ENCODE assay signal across 8 cellular contexts in the genomic region with DNA sequence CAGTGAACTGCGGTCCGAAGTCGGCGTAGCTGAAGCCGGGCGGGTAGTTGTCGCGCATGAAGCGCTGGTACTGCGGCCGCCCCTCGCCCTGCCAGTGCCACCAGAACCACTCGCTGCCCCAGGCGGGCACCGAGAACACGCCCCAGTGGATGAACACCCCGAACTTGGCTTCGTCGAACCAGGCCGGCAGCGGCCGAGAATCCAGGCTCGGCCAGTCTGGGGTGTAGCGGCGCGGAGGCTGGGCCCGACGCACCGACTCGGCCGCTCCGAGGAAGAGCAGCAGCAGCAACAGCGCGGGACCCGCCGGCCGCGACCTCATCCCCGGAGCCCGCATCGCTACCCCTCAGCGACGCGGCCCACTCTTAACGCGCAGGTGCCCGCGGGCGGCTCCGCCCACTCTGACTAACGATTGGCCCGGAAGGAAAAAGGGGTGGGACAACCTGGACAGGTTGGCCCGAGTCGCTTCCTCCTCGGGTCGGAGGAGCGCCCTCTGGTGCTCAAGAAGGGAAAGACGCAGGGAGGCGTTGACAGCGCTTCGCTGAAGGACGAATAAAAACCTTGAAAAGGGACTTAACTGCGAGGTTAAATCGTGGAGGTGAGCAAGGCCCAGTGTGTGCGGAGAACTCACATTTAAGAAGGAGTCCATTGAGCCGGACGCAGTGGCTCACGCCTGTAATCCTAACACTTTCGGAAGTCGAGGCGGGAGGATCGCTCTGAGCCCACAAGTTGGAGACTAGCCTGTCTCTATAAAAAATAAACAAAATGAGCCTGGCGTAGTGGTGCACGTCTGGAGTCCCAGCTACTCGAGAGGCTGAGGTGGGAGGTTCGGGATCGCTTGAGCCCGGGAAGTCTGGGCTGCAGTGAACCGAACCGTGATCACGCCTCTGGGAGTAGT. TPM values are rescaled to one million over a fixed set of nuclear protein-coding genes. Genes with fewer than 3 reads are reported as not detected.
DNase-seq lines count a peak whose midpoint lies in the region; ATAC-seq and TF ChIP-seq lines count a peak whose summit lies in the region.

A gene (minus strand): TSS at position 338 of the 895 bp plus-strand sequence. CDS start 4 bp downstream, at position 334.

- no peak within 1 kb of the TSS for H3K27ac Mint-ChIP-seq in GM23338

- H3K4me1 Mint-ChIP-seq in GM23338, result no peaks in the 10 kb centered on the region

- H3K4me1 ChIP-seq in GM23338 (ENCODE audit: insufficient read depth) (peaks cover 3% of the 10 kb centered on the region; the same call in 1 of the 2 replicates), RWPE2 (ENCODE audit: insufficient read depth, poor library complexity, severe bottlenecking) (peaks cover 26% of the 10 kb centered on the region), stomach (peaks cover 11 to 38% (median 32%) of the 10 kb centered on the region in 4 donors)

- 2 to 5% (median 3%) methylated on average over 56 to 81 of the region's 81 CpGs for WGBS in stomach, 5 donors

- H3K9me2 ChIP-seq in GM23338 (ENCODE audit: insufficient read depth) (no peaks in the 10 kb centered on the region), neural cell (ENCODE audit: insufficient read depth, low read length) (no peaks in the 10 kb centered on the region)

- DNase-seq in ELF-1 (ENCODE audit: low read depth, low spot score), result peak; percentile 96
- DNase-seq in GM23338 (ENCODE audit: low spot score), result peak; percentile 99
- DNase-seq in RWPE2 (ENCODE audit: low spot score), result peak; percentile 86
- peak; percentile 98 for DNase-seq in activated effector memory CD4-positive, alpha-beta T cell treated with anti-CD3 and anti-CD28 coated beads, Interleukin-2, amount 50 U/mL, for 16 hours
- peak; percentile 79 for DNase-seq in fibroblast of villous mesenchyme (ENCODE audit: low read depth)
- DNase-seq in stomach, result peak; percentile 96

- H3K4me2 ChIP-seq in GM23338, result peak within 1 kb of the TSS; percentile 92
- peak within 1 kb of the TSS; percentile 94 for H3K4me2 ChIP-seq in neural cell (ENCODE audit: low read length)

- no peaks in the 10 kb centered on the region; the same call in 2 of the 3 replicates for H3K9me3 Mint-ChIP-seq in GM23338

- H3K36me3 ChIP-seq in GM23338 (ENCODE audit: insufficient read depth) (no peaks in the 10 kb centered on the region), RWPE2 (ENCODE audit: low read depth) (peaks cover 19% of the 10 kb centered on the region), neural cell (ENCODE audit: insufficient read depth, low read length) (no peaks in the 10 kb centered on the region), stomach (peaks cover 3 to 20% (median 20%) of the 10 kb centered on the region in 4 donors)

- H3K36me3 Mint-ChIP-seq in GM23338 (ENCODE audit: low read depth), result no peaks in the 10 kb centered on the region

- H3K4me3 ChIP-seq in GM23338 (peak within 1 kb of the TSS; percentile 86), RWPE2 (ENCODE audit: severe bottlenecking) (peak within 1 kb of the TSS; percentile 54), fibroblast of villous mesenchyme (ENCODE audit: low read depth, low read length) (peak within 1 kb of the TSS; percentile 68), neural cell (ENCODE audit: low read length) (peak within 1 kb of the TSS; percentile 99), stomach (peak within 1 kb of the TSS; percentile 75 to 95 (median 90))

- H4K20me1 ChIP-seq in GM23338 (replicated peaks; ENCODE audit: insufficient read depth) (no peaks in the 10 kb centered on the region), neural cell (ENCODE audit: insufficient read depth) (no peaks in the 10 kb centered on the region)

- ATAC-seq in GM23338, result peak; percentile 96
- peak; percentile 80 for ATAC-seq in RWPE2 (ENCODE audit: low read depth)

- TF ChIP-seq POLR2A in stomach (IDR thresholded peaks at IDR 0.05), result no peak

- H3K9me3 ChIP-seq in RWPE2 (ENCODE audit: severe bottlenecking) (peaks cover 2% of the 10 kb centered on the region), neural cell (ENCODE audit: low read length) (no peaks in the 10 kb centered on the region), stomach (no peaks in the 10 kb centered on the region)

- H3K27me3 Mint-ChIP-seq in GM23338 (ENCODE audit: insufficient read depth, low read depth, poor library complexity), result peaks cover 28% of the 10 kb centered on the region

- H3F3A ChIP-seq in GM23338 (replicated peaks; ENCODE audit: low read depth) (no peaks in the 10 kb centered on the region), neural cell (ENCODE audit: insufficient read depth, low read length, poor library complexity, severe bottlenecking) (no peaks in the 10 kb centered on the region)

- TF ChIP-seq EP300 in neural cell (conservative IDR thresholded peaks at IDR 0.05; ENCODE audit: poor library complexity, severe bottlenecking) (no peak), stomach (IDR thresholded peaks at IDR 0.05) (no peak)

- H3K9ac ChIP-seq in neural cell (ENCODE audit: low read length), result peak within 1 kb of the TSS; percentile 71

- H3K27me3 ChIP-seq in GM23338 (ENCODE audit: insufficient read depth), result peaks cover 25% of the 10 kb centered on the region
- H3K27me3 ChIP-seq in RWPE2 (ENCODE audit: insufficient read depth, poor library complexity, severe bottlenecking), result no peaks in the 10 kb centered on the region
- peaks cover 18% of the 10 kb centered on the region for H3K27me3 ChIP-seq in neural cell (ENCODE audit: insufficient read depth, low read depth, low read length)
- no peaks in the 10 kb centered on the region for H3K27me3 ChIP-seq in stomach

- H2AFZ ChIP-seq in GM23338 (peak within 1 kb of the TSS; percentile 94), neural cell (ENCODE audit: low read depth, low read length) (peak within 1 kb of the TSS; percentile 57)

- intact Hi-C loops in stomach (cut with DNase I; ENCODE audit: low total_unique reads), result no loop called here

- H3K4me3 Mint-ChIP-seq in GM23338, result peak within 1 kb of the TSS; percentile 75

- H3K79me2 ChIP-seq in GM23338 (replicated peaks; ENCODE audit: insufficient read depth) (no peaks in the 10 kb centered on the region), neural cell (replicated peaks; ENCODE audit: insufficient read depth, low read length) (peaks cover 4% of the 10 kb centered on the region)

- TF ChIP-seq CTCF in GM23338 (conservative IDR thresholded peaks at IDR 0.05; ENCODE audit: low read depth in 2 of 2) (peak; percentile 81 to 94), LNCAP (IDR thresholded peaks at IDR 0.05) (peak; percentile 73), RWPE2 (IDR thresholded peaks at IDR 0.05; ENCODE audit: poor library complexity, severe bottlenecking) (peak; percentile 98), fibroblast of villous mesenchyme (IDR thresholded peaks at IDR 0.05; ENCODE audit: insufficient read depth, low read depth, low read length) (peak; percentile 96), neural cell (IDR thresholded peaks at IDR 0.05; ENCODE audit: poor library complexity, severe bottlenecking) (peak; percentile 97), stomach (IDR thresholded peaks at IDR 0.05) (peak in 5 of 7 experiments; percentile 92 to 98 (median 95))

- peak; percentile 73 for TF ChIP-seq RAD21 in neural cell (conservative IDR thresholded peaks at IDR 0.05)

- no peak within 1 kb of the TSS for H3K27ac ChIP-seq in GM23338 (ENCODE audit: low read depth)
- peak within 1 kb of the TSS; percentile 83 for H3K27ac ChIP-seq in RWPE2 (ENCODE audit: poor library complexity, severe bottlenecking)
- H3K27ac ChIP-seq in neural cell (ENCODE audit: low read length), result no peak within 1 kb of the TSS
- H3K27ac ChIP-seq in stomach, result peak within 1 kb of the TSS; percentile 49 to 87 (median 79)

TF ChIP-seq in GM23338, 12 proteins besides CTCF, POLR2A, EP300 and RAD21:
- TF ChIP-seq, protein P1, sequence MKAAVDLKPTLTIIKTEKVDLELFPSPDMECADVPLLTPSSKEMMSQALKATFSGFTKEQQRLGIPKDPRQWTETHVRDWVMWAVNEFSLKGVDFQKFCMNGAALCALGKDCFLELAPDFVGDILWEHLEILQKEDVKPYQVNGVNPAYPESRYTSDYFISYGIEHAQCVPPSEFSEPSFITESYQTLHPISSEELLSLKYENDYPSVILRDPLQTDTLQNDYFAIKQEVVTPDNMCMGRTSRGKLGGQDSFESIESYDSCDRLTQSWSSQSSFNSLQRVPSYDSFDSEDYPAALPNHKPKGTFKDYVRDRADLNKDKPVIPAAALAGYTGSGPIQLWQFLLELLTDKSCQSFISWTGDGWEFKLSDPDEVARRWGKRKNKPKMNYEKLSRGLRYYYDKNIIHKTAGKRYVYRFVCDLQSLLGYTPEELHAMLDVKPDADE (IDR thresholded peaks at IDR 0.05), result 0 out of 2 replicates have a peak, but pooled peaks have one; percentile 6
- TF ChIP-seq NANOG (IDR thresholded peaks at IDR 0.05; ENCODE audit: borderline replicate concordance), result no peak
- peak; percentile 77 for TF ChIP-seq POLR2AphosphoS5 (IDR thresholded peaks at IDR 0.05; ENCODE audit: low read depth)
- TF ChIP-seq CREB1 (CRISPR knock-in tag; IDR thresholded peaks at IDR 0.05; ENCODE audit: low read depth), result peak; percentile 41
- no peak for TF ChIP-seq ZNF114 (CRISPR knock-in tag; IDR thresholded peaks at IDR 0.05)
TF ChIP-seq in GM23338: peak in this region for 3.

TF ChIP-seq in neural cell, 6 proteins besides CTCF, POLR2A, EP300 and RAD21 (continues in another document):
- TF ChIP-seq TAF1 (IDR thresholded peaks at IDR 0.05; ENCODE audit: low read depth) (peak; percentile 65), SMC3 (conservative IDR thresholded peaks at IDR 0.05; ENCODE audit: poor library complexity) (peak; percentile 87)

RNA-seq across cellular contexts. Expression of the gene that starts here (rescaled TPM):
- 8.5 and 10.2 TPM in 2 replicates for total RNA-seq in GM23338 (2014; rRNA removed; shearing (Covaris generic))
- polyA plus RNA-seq in GM23338 (2016; fragmentation: Nextera tagmentation; extraction: Ambion mirVana) (3.5 and 4.4 TPM in 2 replicates), neural cell (38.5 and 50.6 TPM in 2 replicates), stomach (10 to 100 TPM; 12.4 to 27.3 (median 18.6) TPM)
- total RNA-seq in fibroblast of villous mesenchyme (4.8 and 7.8 TPM in 2 replicates), stomach (10 to 100 TPM in 3 of 5 donors, 1 to 10 TPM in 2; 4.1 to 80.0 (median 29.0) TPM)
- polyA minus RNA-seq in neural cell, result 44.1 and 45.5 TPM in 2 replicates

Comparison
In these comparisons a context has a peak if more than half of its experiments do, and no peak if none do; other contexts are left out.
1. H3K27ac ChIP-seq: peak in RWPE2 (single experiment) and stomach (5 of 5); none in GM23338 (single experiment) and neural cell (single experiment).
2. Peak in every context shown above with its lines, with median percentiles within 50 percentile points of each other: DNase-seq, H3K4me3 ChIP-seq and CTCF ChIP-seq.